ENCODE assay signal across 11 cellular contexts in genomic region chr1:65467536-65467935, GRCh38. TPM values are rescaled to one million over a fixed set of nuclear protein-coding genes. Genes with fewer than 3 reads are reported as not detected.
A peak's percentile ranks its signal among the peaks of the same experiment; 100 is the strongest.
DNase-seq lines count a peak whose midpoint lies in the region; ATAC-seq, FAIRE-seq and TF ChIP-seq lines count a peak whose summit lies in the region.
"Had no signal": no experiment of that assay in that cellular context is flagged by ENCODE, and none has a peak within 500 bp of the region (broad histone marks: within the 10 kb centered on the region; RNA-seq: fewer than 3 reads in every experiment).

No MANE protein-coding gene starts in this region.

- H3K27me3 ChIP-seq in H7 (ENCODE audit: control insufficient read depth, insufficient read depth, low read length) (no peaks in the 10 kb centered on the region), body of pancreas (no peaks in the 10 kb centered on the region)

- TF ChIP-seq POLR2A in body of pancreas (IDR thresholded peaks at IDR 0.05): peak in 1 of 3 donors; percentile 11
- TF ChIP-seq POLR2A in GM12892 (IDR thresholded peaks at IDR 0.05; ENCODE audit: low read depth, low read length): no peak

- peaks cover 6% of the 10 kb centered on the region for H3K4me1 Mint-ChIP-seq in stimulated activated effector memory CD8-positive, alpha-beta T cell treated with anti-CD3 and anti-CD28 coated beads, Interleukin-12 subunit alpha, Interleukin-12 subunit beta, amount 100 ng/mL, for 72 hours

- H3K9me3 ChIP-seq in body of pancreas (no peaks in the 10 kb centered on the region), mucosa of descending colon (no peaks in the 10 kb centered on the region)

- DNase-seq in H7 (peak; percentile 30), NCI-H2171 treated with DMSO at 0.1 percent for 48 hours (lab: John Stamatoyannopoulos, UW) (peak; percentile 81), body of pancreas (peak; percentile 50 to 88 (median 72)), mucosa of descending colon (peak; percentile 42 to 55 (median 44)), GM12892 (ENCODE audit: insufficient read length) (no peak), SW 1271 (lab: John Stamatoyannopoulos, UW) (no peak)
- no peak for DNase-seq in stimulated activated effector memory CD8-positive, alpha-beta T cell treated with anti-CD3 and anti-CD28 coated beads, Interleukin-12 subunit alpha, Interleukin-12 subunit beta, amount 100 ng/mL, for 72 hours (ENCODE audit: low spot score in 2 of 2)
- DNase-seq: left ventricle myocardium superior had no signal

- H3K4me1 ChIP-seq in body of pancreas (peaks cover 41% of the 10 kb centered on the region), mucosa of descending colon (ENCODE audit: low read depth) (no peaks in the 10 kb centered on the region)

- H3K9me3 Mint-ChIP-seq in stimulated activated effector memory CD8-positive, alpha-beta T cell treated with anti-CD3 and anti-CD28 coated beads, Interleukin-12 subunit alpha, Interleukin-12 subunit beta, amount 100 ng/mL, for 72 hours: peaks cover 11% of the 10 kb centered on the region

- TF ChIP-seq CTCF in body of pancreas (IDR thresholded peaks at IDR 0.05): peak in 1 of 7 experiments; percentile 9
- no peak for TF ChIP-seq CTCF in mucosa of descending colon (IDR thresholded peaks at IDR 0.05)

- no peak for FAIRE-seq in GM12892 (lab: Jason Lieb, UNC)
- FAIRE-seq: TTC549 had no signal

- H3K27ac Mint-ChIP-seq in stimulated activated effector memory CD8-positive, alpha-beta T cell treated with anti-CD3 and anti-CD28 coated beads, Interleukin-12 subunit alpha, Interleukin-12 subunit beta, amount 100 ng/mL, for 72 hours: no peak overlapping the region
- H3K27ac Mint-ChIP-seq: activated T-helper 2 cell treated with anti-CD3 and anti-CD28 coated beads, Interferon-gamma antibody, Interleukin-2, Interleukin-4, amounts not matched to agents 10 μg/mL and 5 μg/mL and 100 μg/mL, durations not matched to agents 14 hours and 24 hours and 36 hours had no signal

- no peak overlapping the region for H3K4me3 ChIP-seq in H7 (ENCODE audit: insufficient read depth, low read depth, low read length)
- no peak overlapping the region for H3K4me3 ChIP-seq in body of pancreas
- H3K4me3 ChIP-seq in mucosa of descending colon: no peak overlapping the region

- intact Hi-C loops in body of pancreas (cut with DNase I): no loop called here
- intact Hi-C loops in mucosa of descending colon (cut with DNase I, micrococcal nuclease): no loop called here

- ATAC-seq in body of pancreas (peak; percentile 75), mucosa of descending colon (peak; percentile 41), HG03342 (IDR thresholded peaks at IDR 0.05; ENCODE audit: unreplicated experiment) (no peak)
- no peak for ATAC-seq in stimulated activated effector memory CD8-positive, alpha-beta T cell treated with anti-CD3 and anti-CD28 coated beads, Interleukin-12 subunit alpha, Interleukin-12 subunit beta, amount 100 ng/mL, for 72 hours
- ATAC-seq: left ventricle myocardium superior had no signal

- H3K27ac ChIP-seq in body of pancreas: peak overlapping the region in 3 of 4 donors; percentile 11 to 62 (median 50)

- no peaks in the 10 kb centered on the region for H3K36me3 Mint-ChIP-seq in stimulated activated effector memory CD8-positive, alpha-beta T cell treated with anti-CD3 and anti-CD28 coated beads, Interleukin-12 subunit alpha, Interleukin-12 subunit beta, amount 100 ng/mL, for 72 hours

- no peaks in the 10 kb centered on the region for H3K36me3 ChIP-seq in H7 (replicated peaks; ENCODE audit: control insufficient read depth, insufficient read depth, low read length)
- no peaks in the 10 kb centered on the region for H3K36me3 ChIP-seq in body of pancreas (replicated peaks in 1 of 2; ENCODE audit: insufficient read depth in 1 of 2, low read depth in 2 of 2)
- no peaks in the 10 kb centered on the region for H3K36me3 ChIP-seq in mucosa of descending colon (ENCODE audit: low read depth)

- H3K4me3 Mint-ChIP-seq in stimulated activated effector memory CD8-positive, alpha-beta T cell treated with anti-CD3 and anti-CD28 coated beads, Interleukin-12 subunit alpha, Interleukin-12 subunit beta, amount 100 ng/mL, for 72 hours: no peak overlapping the region

- WGBS in body of pancreas, 2 donors: 29 to 50% methylated on average over 2 to 6 of the region's 6 CpGs

RNA-seq across cellular contexts. Expression of gene LEPR, which starts 47.1 kb away (rescaled TPM):
- total RNA-seq in H7 (2014; rRNA removed; shearing (Covaris generic)): 7.0 and 9.8 TPM in 2 replicates
- total RNA-seq in body of pancreas: 1 to 10 TPM; 5.3 to 7.8 TPM
- total RNA-seq in mucosa of descending colon: 1 to 10 TPM; 2.6 to 7.5 (median 4.6) TPM
- 0.76 TPM for polyA plus RNA-seq in GM12892 (2012; ENCODE audit: missing spikeins)

RNA-seq across cellular contexts. Expression of gene LEPROT, which starts 47.1 kb away (rescaled TPM):
- 26.8 and 27.7 TPM in 2 replicates for total RNA-seq in H7 (2014; rRNA removed; shearing (Covaris generic))
- total RNA-seq in body of pancreas: 10 to 100 TPM; 22.7 to 47.7 TPM
- total RNA-seq in mucosa of descending colon: 10 to 100 TPM; 56.4 to 74.8 (median 56.6) TPM
- polyA plus RNA-seq in GM12892 (2012; ENCODE audit: missing spikeins): 20.9 TPM

Comparison
In these comparisons a context has a peak if more than half of its experiments do, and no peak if none do; other contexts are left out.
1. DNase-seq: peak in H7 (single experiment), NCI-H2171 treated with DMSO at 0.1 percent for 48 hours (single experiment), body of pancreas (4 of 4) and mucosa of descending colon (3 of 3); none in GM12892 (single experiment), stimulated activated effector memory CD8-positive, alpha-beta T cell treated with anti-CD3 and anti-CD28 coated beads, Interleukin-12 subunit alpha, Interleukin-12 subunit beta, amount 100 ng/mL, for 72 hours (0 of 2) and SW 1271 (0 of 2).
2. ATAC-seq: peak in body of pancreas (single experiment) and mucosa of descending colon (single experiment); none in HG03342 (single experiment) and stimulated activated effector memory CD8-positive, alpha-beta T cell treated with anti-CD3 and anti-CD28 coated beads, Interleukin-12 subunit alpha, Interleukin-12 subunit beta, amount 100 ng/mL, for 72 hours (single experiment).